ENCODE assay signal across 33 cellular contexts in the genomic region with DNA sequence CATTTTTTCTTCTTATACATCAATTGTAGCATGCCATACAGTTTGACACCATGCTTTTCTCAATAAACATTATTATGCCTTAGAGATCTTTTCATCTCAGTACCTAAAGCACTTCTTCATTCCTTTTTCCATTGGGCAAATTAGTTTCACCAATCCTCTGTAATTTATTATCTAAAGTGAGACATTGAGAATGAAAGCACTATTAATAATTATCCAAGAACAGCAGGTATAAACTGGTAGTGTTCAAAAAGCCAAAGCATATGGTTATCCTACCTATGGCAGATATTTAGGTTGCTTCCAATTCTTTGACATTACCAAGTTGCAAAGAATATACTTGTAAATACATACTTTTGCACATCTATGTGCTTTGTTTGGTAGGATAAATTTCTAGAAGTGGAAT.
"Had no signal": no experiment of that assay in that cellular context is flagged by ENCODE, and none has a peak within 500 bp of the region (broad histone marks: within the 10 kb centered on the region; RNA-seq: fewer than 3 reads in every experiment).

No MANE protein-coding gene starts in this region.

- FAIRE-seq: islet of Langerhans had no signal

- ATAC-seq: gastrocnemius medialis; left cardiac atrium; naive thymus-derived CD4-positive, alpha-beta T cell; psoas muscle; right cardiac atrium; stimulated activated naive B cell treated with anti-CD40 and anti-IgM and Interleukin-4, amounts not matched to agents 10 μg/mL and 1 μg/mL and 100 μg/mL, for 72 hours; upper lobe of right lung had no signal

- H3K4me1 ChIP-seq: ascending aorta, parathyroid adenoma, psoas muscle, stomach, tibial artery, upper lobe of right lung had no signal

- H3K4me3 ChIP-seq: ascending aorta, cardiac muscle cell, coronary artery, dorsolateral prefrontal cortex, gastrocnemius medialis, psoas muscle, stomach, tibial artery, upper lobe of right lung had no signal

- H3K4me1 Mint-ChIP-seq: activated CD4-positive, alpha-beta T cell treated with anti-CD3 and anti-CD28 coated beads, Interleukin-2, amount 10 ng/mL, durations not matched to agents 24 days and 14 days; activated naive CD8-positive, alpha-beta T cell treated with anti-CD3 and anti-CD28 coated beads, Interleukin-2, amount 10 ng/mL, durations not matched to agents 7 days and 5 days; brain; neural crest cell had no signal

- H3K27me3 Mint-ChIP-seq: activated CD4-positive, alpha-beta memory T cell treated with anti-CD3 and anti-CD28 coated beads for 36 hours; activated CD4-positive, alpha-beta T cell treated with anti-CD3 and anti-CD28 coated beads, Interleukin-2, amount 10 ng/mL, durations not matched to agents 24 days and 14 days; activated naive CD8-positive, alpha-beta T cell treated with anti-CD3 and anti-CD28 coated beads, Interleukin-2, amount 10 ng/mL, durations not matched to agents 7 days and 5 days; brain; naive thymus-derived CD4-positive, alpha-beta T cell; stimulated activated naive B cell treated with anti-CD40 and anti-IgM and Interleukin-4, amounts not matched to agents 10 μg/mL and 1 μg/mL and 100 μg/mL, for 72 hours had no signal

- H3K9ac ChIP-seq: parathyroid adenoma had no signal

- H3K27ac ChIP-seq: ascending aorta, cardiac muscle cell, coronary artery, dorsolateral prefrontal cortex, gastrocnemius medialis, parathyroid adenoma, psoas muscle, stomach, tibial artery, upper lobe of right lung had no signal

- H3K9me3 Mint-ChIP-seq: activated CD4-positive, alpha-beta memory T cell treated with anti-CD3 and anti-CD28 coated beads for 36 hours; activated CD4-positive, alpha-beta T cell treated with anti-CD3 and anti-CD28 coated beads, Interleukin-2, amount 10 ng/mL, durations not matched to agents 24 days and 14 days; activated naive CD8-positive, alpha-beta T cell treated with anti-CD3 and anti-CD28 coated beads, Interleukin-2, amount 10 ng/mL, durations not matched to agents 7 days and 5 days; brain; naive thymus-derived CD4-positive, alpha-beta T cell; neural crest cell; stimulated activated naive B cell treated with anti-CD40 and anti-IgM and Interleukin-4, amounts not matched to agents 10 μg/mL and 1 μg/mL and 100 μg/mL, for 72 hours had no signal

- H3K27me3 ChIP-seq: ascending aorta, cardiac muscle cell, dorsolateral prefrontal cortex, gastrocnemius medialis, stomach, tibial artery, upper lobe of right lung had no signal

- DNase-seq: activated CD4-positive, alpha-beta memory T cell treated with anti-CD3 and anti-CD28 coated beads for 36 hours; activated CD4-positive, alpha-beta T cell treated with anti-CD3 and anti-CD28 coated beads, Interleukin-2, amount 10 ng/mL, durations not matched to agents 24 days and 14 days; activated CD4-positive, CD25-positive, alpha-beta regulatory T cell treated with anti-CD3 and anti-CD28 coated beads, Interleukin-2, amount 50 U/mL, for 72 hours; activated CD8-positive, alpha-beta memory T cell treated with anti-CD3 and anti-CD28 coated beads, Interleukin-2, amount 50 U/mL, for 4 hours; activated naive CD4-positive, alpha-beta T cell treated with Interleukin-2 at 50 U/mL for 16 hours; activated naive CD8-positive, alpha-beta T cell treated with anti-CD3 and anti-CD28 coated beads, Interleukin-2, amount 10 ng/mL, durations not matched to agents 7 days and 5 days; activated T-cell treated with anti-CD3 and anti-CD28 coated beads, Interleukin-2, amount 50 U/mL, for 1 hour; dorsolateral prefrontal cortex; effector memory CD4-positive, alpha-beta T cell; erythroblast; gastrocnemius medialis; glutamatergic neuron; left cardiac atrium; mammary epithelial cell; midbrain; naive thymus-derived CD4-positive, alpha-beta T cell; nucleus accumbens; psoas muscle; right cardiac atrium; stimulated activated CD4-positive, alpha-beta T cell treated with anti-CD3 and anti-CD28 coated beads, Interleukin-15, amount 100 ng/mL, for 24 hours; stimulated activated CD4-positive, alpha-beta T cell treated with anti-CD3 and anti-CD28 coated beads, Interleukin-2, amount 100 ng/mL, for 24 hours; stimulated activated naive B cell treated with anti-CD40 and anti-IgM and Interleukin-4, amounts not matched to agents 10 μg/mL and 1 μg/mL and 100 μg/mL, for 72 hours; stomach; T-helper 2 cell; tibial artery; upper lobe of right lung had no signal

- H3K9me3 ChIP-seq: ascending aorta, gastrocnemius medialis, psoas muscle, stomach, tibial artery, upper lobe of right lung had no signal

- H2AFZ ChIP-seq: parathyroid adenoma had no signal

- H3K4me3 Mint-ChIP-seq: activated CD4-positive, alpha-beta memory T cell treated with anti-CD3 and anti-CD28 coated beads for 36 hours; activated CD4-positive, alpha-beta T cell treated with anti-CD3 and anti-CD28 coated beads, Interleukin-2, amount 10 ng/mL, durations not matched to agents 24 days and 14 days; activated naive CD8-positive, alpha-beta T cell treated with anti-CD3 and anti-CD28 coated beads, Interleukin-2, amount 10 ng/mL, durations not matched to agents 7 days and 5 days; brain; naive thymus-derived CD4-positive, alpha-beta T cell; neural crest cell; stimulated activated naive B cell treated with anti-CD40 and anti-IgM and Interleukin-4, amounts not matched to agents 10 μg/mL and 1 μg/mL and 100 μg/mL, for 72 hours had no signal

- H3K27ac Mint-ChIP-seq: activated CD4-positive, alpha-beta memory T cell treated with anti-CD3 and anti-CD28 coated beads for 36 hours; activated CD4-positive, alpha-beta T cell treated with anti-CD3 and anti-CD28 coated beads, Interleukin-2, amount 10 ng/mL, durations not matched to agents 24 days and 14 days; activated naive CD8-positive, alpha-beta T cell treated with anti-CD3 and anti-CD28 coated beads, Interleukin-2, amount 10 ng/mL, durations not matched to agents 7 days and 5 days; brain; stimulated activated naive B cell treated with anti-CD40 and anti-IgM and Interleukin-4, amounts not matched to agents 10 μg/mL and 1 μg/mL and 100 μg/mL, for 72 hours had no signal
